Comparison of ENCODE assay signal across 15 cellular contexts in the genomic region with DNA sequence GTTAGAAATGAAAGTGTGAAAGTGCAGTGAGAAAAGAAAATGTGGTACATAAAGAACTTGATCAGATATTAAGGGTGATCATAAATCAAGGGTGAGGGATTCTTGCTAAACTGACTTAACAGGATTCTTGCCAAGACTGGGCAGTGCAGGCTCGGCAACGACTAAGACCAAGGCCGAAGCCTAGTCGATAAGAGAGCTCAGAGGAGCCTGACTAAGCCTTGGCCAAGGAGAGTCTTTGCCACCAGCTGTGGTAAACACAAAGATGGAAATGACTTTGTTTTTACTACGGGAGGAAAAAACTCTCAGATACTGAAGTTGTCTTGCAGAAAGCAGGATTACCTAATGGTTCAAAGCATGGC.
"Had no signal": no experiment of that assay in that cellular context is flagged by ENCODE, and none has a peak within 500 bp of the region (broad histone marks: within the 10 kb centered on the region; RNA-seq: fewer than 3 reads in every experiment).

No MANE protein-coding gene starts in this region.

- H3K36me3 ChIP-seq: ovary, upper lobe of left lung had no signal

- H3K9me3 ChIP-seq: ovary, upper lobe of left lung had no signal

- H3K27me3 ChIP-seq: ovary, upper lobe of left lung had no signal

- H3K4me1 Mint-ChIP-seq: central memory CD8-positive, alpha-beta T cell; stimulated activated effector memory CD8-positive, alpha-beta T cell treated with anti-CD3 and anti-CD28 coated beads, Interleukin-12 subunit alpha, Interleukin-12 subunit beta, amount 100 ng/mL, for 72 hours had no signal

- H3K27ac ChIP-seq: upper lobe of left lung had no signal

- H3K9me3 Mint-ChIP-seq: activated T-helper 1 cell treated with anti-CD3 and anti-CD28 coated beads, Interleukin-12 subunit alpha, Interleukin-12 subunit beta, Interleukin-2, Interleukin-4 antibody, amounts not matched to agents 30 ng/mL and 10 ng/mL and 1 ng/mL, durations not matched to agents 14 hours and 24 hours and 36 hours; central memory CD8-positive, alpha-beta T cell; stimulated activated effector memory CD8-positive, alpha-beta T cell treated with anti-CD3 and anti-CD28 coated beads, Interleukin-12 subunit alpha, Interleukin-12 subunit beta, amount 100 ng/mL, for 72 hours had no signal

- FAIRE-seq: astrocyte had no signal

- ATAC-seq: activated CD8-positive, alpha-beta T cell treated with anti-CD3 and anti-CD28 coated beads, Interleukin-2, amount 10 ng/mL, durations not matched to agents 7 days and 5 days; SK-N-SH treated with all-trans-retinoic acid at 6 μM for 48 hours; stimulated activated effector memory CD8-positive, alpha-beta T cell treated with anti-CD3 and anti-CD28 coated beads, Interleukin-12 subunit alpha, Interleukin-12 subunit beta, amount 100 ng/mL, for 72 hours had no signal

- H3K36me3 Mint-ChIP-seq: stimulated activated effector memory CD8-positive, alpha-beta T cell treated with anti-CD3 and anti-CD28 coated beads, Interleukin-12 subunit alpha, Interleukin-12 subunit beta, amount 100 ng/mL, for 72 hours had no signal

- H3K27ac Mint-ChIP-seq: activated CD8-positive, alpha-beta T cell treated with anti-CD3 and anti-CD28 coated beads, Interleukin-2, amount 10 ng/mL, durations not matched to agents 7 days and 5 days; activated T-helper 1 cell treated with anti-CD3 and anti-CD28 coated beads, Interleukin-12 subunit alpha, Interleukin-12 subunit beta, Interleukin-2, Interleukin-4 antibody, amounts not matched to agents 30 ng/mL and 10 ng/mL and 1 ng/mL, durations not matched to agents 14 hours and 24 hours and 36 hours; stimulated activated effector memory CD8-positive, alpha-beta T cell treated with anti-CD3 and anti-CD28 coated beads, Interleukin-12 subunit alpha, Interleukin-12 subunit beta, amount 100 ng/mL, for 72 hours had no signal

- H3K4me3 Mint-ChIP-seq: activated CD8-positive, alpha-beta T cell treated with anti-CD3 and anti-CD28 coated beads, Interleukin-2, amount 10 ng/mL, durations not matched to agents 7 days and 5 days; activated T-helper 1 cell treated with anti-CD3 and anti-CD28 coated beads, Interleukin-12 subunit alpha, Interleukin-12 subunit beta, Interleukin-2, Interleukin-4 antibody, amounts not matched to agents 30 ng/mL and 10 ng/mL and 1 ng/mL, durations not matched to agents 14 hours and 24 hours and 36 hours; central memory CD8-positive, alpha-beta T cell; stimulated activated effector memory CD8-positive, alpha-beta T cell treated with anti-CD3 and anti-CD28 coated beads, Interleukin-12 subunit alpha, Interleukin-12 subunit beta, amount 100 ng/mL, for 72 hours had no signal

- H3K4me3 ChIP-seq: ovary, smooth muscle cell, upper lobe of left lung had no signal

- DNase-seq: activated CD4-positive, alpha-beta T cell treated with anti-CD3 and anti-CD28 coated beads for 4 hours; activated CD8-positive, alpha-beta memory T cell treated with anti-CD3 and anti-CD28 coated beads, Interleukin-2, amount 50 U/mL, for 48 hours; activated CD8-positive, alpha-beta T cell treated with anti-CD3 and anti-CD28 coated beads, Interleukin-2, amount 10 ng/mL, durations not matched to agents 7 days and 5 days; activated naive CD4-positive, alpha-beta T cell; dermis blood vessel endothelial cell; mesendoderm; substantia nigra; upper lobe of left lung had no signal
